9 cellular contexts compared by ENCODE assay signal in the genomic region with DNA sequence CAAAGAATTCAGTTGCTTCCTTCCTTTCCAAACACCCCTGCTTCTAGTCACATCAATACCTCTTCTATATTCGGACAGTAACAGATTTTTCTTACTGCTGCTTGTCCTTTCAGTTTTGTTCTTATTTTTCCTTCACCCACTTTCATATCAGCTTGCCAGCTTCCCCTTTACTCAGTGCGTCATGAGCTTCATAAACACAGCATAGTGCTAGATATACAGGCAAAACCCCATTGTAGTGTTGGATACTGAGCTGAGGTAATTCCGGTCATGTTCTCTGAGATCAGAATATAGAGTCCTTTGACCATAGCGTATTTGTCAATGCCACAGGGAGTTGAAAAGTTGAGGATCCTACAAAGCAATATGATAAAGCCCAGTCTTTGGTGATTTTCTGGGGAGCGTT. TPM values are rescaled to one million over a fixed set of nuclear protein-coding genes. Genes with fewer than 3 reads are reported as not detected.
DNase-seq lines count a peak whose midpoint lies in the region; ATAC-seq and TF ChIP-seq lines count a peak whose summit lies in the region.
"Had no signal": no experiment of that assay in that cellular context is flagged by ENCODE, and none has a peak within 500 bp of the region (broad histone marks: within the 10 kb centered on the region; RNA-seq: fewer than 3 reads in every experiment).

No MANE protein-coding gene starts in this region.

- no TSS peak for BruUV-seq in MCF 10A (replicated peaks; lab: Mats Ljungman, UMichigan)

- no peak for TF ChIP-seq POLR2A in thyroid gland (IDR thresholded peaks at IDR 0.05)

- peaks cover 50 to 89% (median 81%) of the 10 kb centered on the region in 11 experiments; a peak in 21 of 22 replicates for H4K20me1 ChIP-seq in BLaER1 treated with 17β-estradiol and CSF1 and Interleukin-3, amounts not matched to agents 10 nM and 100 nM

- H3K4me3 ChIP-seq in BLaER1 treated with 17β-estradiol and CSF1 and Interleukin-3, amounts not matched to agents 10 nM and 100 nM, result peak overlapping the region in 3 of 10 experiments; percentile 19 to 86 (median 80); a peak in 5 of 20 replicates
- H3K4me3 ChIP-seq in thyroid gland (replicated peaks in 1 of 3), result no peak overlapping the region

- H3K4me1 Mint-ChIP-seq in MCF 10A (ENCODE audit: insufficient read depth, unreplicated experiment), result peaks cover 34% of the 10 kb centered on the region

- H3K27ac ChIP-seq in BLaER1 treated with 17β-estradiol and CSF1 and Interleukin-3, amounts not matched to agents 10 nM and 100 nM, result peak overlapping the region in 6 of 11 experiments; percentile 1 to 56 (median 22); a peak in 8 of 22 replicates
- no peak overlapping the region for H3K27ac ChIP-seq in thyroid gland

- H3K27me3 Mint-ChIP-seq in MCF 10A (ENCODE audit: insufficient read depth, unreplicated experiment), result no peaks in the 10 kb centered on the region
- H3K27me3 Mint-ChIP-seq: activated naive CD8-positive, alpha-beta T cell treated with anti-CD3 and anti-CD28 coated beads, Interleukin-2, amount 10 ng/mL, durations not matched to agents 7 days and 5 days had no signal

- H3K4me3 Mint-ChIP-seq in MCF 10A (ENCODE audit: unreplicated experiment), result no peak overlapping the region
- H3K4me3 Mint-ChIP-seq: activated naive CD8-positive, alpha-beta T cell treated with anti-CD3 and anti-CD28 coated beads, Interleukin-2, amount 10 ng/mL, durations not matched to agents 7 days and 5 days had no signal

- peak overlapping the region in 4 of 11 experiments; percentile 9 to 93 (median 32); a peak in 4 of 22 replicates for H3K9ac ChIP-seq in BLaER1 treated with 17β-estradiol and CSF1 and Interleukin-3, amounts not matched to agents 10 nM and 100 nM

- peak overlapping the region; percentile 88 to 99 (median 95) for H3K4me2 ChIP-seq in BLaER1 treated with 17β-estradiol and CSF1 and Interleukin-3, amounts not matched to agents 10 nM and 100 nM

- H3K9me3 Mint-ChIP-seq in MCF 10A (ENCODE audit: unreplicated experiment), result no peaks in the 10 kb centered on the region
- H3K9me3 Mint-ChIP-seq: activated naive CD8-positive, alpha-beta T cell treated with anti-CD3 and anti-CD28 coated beads, Interleukin-2, amount 10 ng/mL, durations not matched to agents 7 days and 5 days had no signal

- H3K36me3 Mint-ChIP-seq in MCF 10A (ENCODE audit: insufficient read depth, unreplicated experiment), result peaks cover 14% of the 10 kb centered on the region
- H3K36me3 Mint-ChIP-seq: activated naive CD8-positive, alpha-beta T cell treated with anti-CD3 and anti-CD28 coated beads, Interleukin-2, amount 10 ng/mL, durations not matched to agents 7 days and 5 days had no signal

- H3K27me3 ChIP-seq in BLaER1 treated with 17β-estradiol and CSF1 and Interleukin-3, amounts not matched to agents 10 nM and 100 nM, result no peaks in the 10 kb centered on the region
- H3K27me3 ChIP-seq in thyroid gland, result no peaks in the 10 kb centered on the region

- H3K9me3 ChIP-seq in BLaER1 treated with 17β-estradiol and CSF1 and Interleukin-3, amounts not matched to agents 10 nM and 100 nM (replicated peaks in 1 of 11), result no peaks in the 10 kb centered on the region
- H3K9me3 ChIP-seq in thyroid gland, result no peaks in the 10 kb centered on the region

- intact Hi-C loops in thyroid gland (cut with DNase I) (loop anchor here (5.0 to 10.0 kb wide), 3 partner anchors 84 to 346 kb away; partner anchors contain the start of genes ING5 and STK25), MCF 10A (cut with micrococcal nuclease) (loop anchor here (10.0 kb wide), 1 partner anchor 276 kb away; the partner anchor contains the start of genes ATG4B and THAP4)

- POLR2A ChIA-PET in MCF 10A (lab: Yijun Ruan, JAX), result interaction anchor here (1.2 to 1.6 kb wide), 2 partner anchors 33 to 44 kb away, joined by 5 to 8 read pairs; no protein-coding TSS in a partner anchor

- TF ChIP-seq CTCF in thyroid gland (IDR thresholded peaks at IDR 0.05) (no peak), MCF 10A (IDR thresholded peaks at IDR 0.05; ENCODE audit: unreplicated experiment) (no peak)

- DNase-seq in NAMALWA (ENCODE audit: low spot score) (peak; percentile 76), germinal center (ENCODE audit: low spot score) (peak; percentile 62), NCI-H1417 (lab: John Stamatoyannopoulos, UW) (no peak), activated gamma-delta T cell (lab: John Stamatoyannopoulos, UW) (no peak), thyroid gland (no peak), MCF 10A (ENCODE audit: unreplicated experiment) (no peak)
- DNase-seq: activated naive CD8-positive, alpha-beta T cell treated with anti-CD3 and anti-CD28 coated beads, Interleukin-2, amount 10 ng/mL, durations not matched to agents 7 days and 5 days had no signal

- peaks cover 26 to 43% (median 35%) of the 10 kb centered on the region in 10 experiments for H3K4me1 ChIP-seq in BLaER1 treated with 17β-estradiol and CSF1 and Interleukin-3, amounts not matched to agents 10 nM and 100 nM
- peaks cover 11 to 21% of the 10 kb centered on the region in 2 donors for H3K4me1 ChIP-seq in thyroid gland

- CTCF ChIA-PET in MCF 10A (lab: Yijun Ruan, JAX), result interaction anchor here (0.7 to 0.9 kb wide), 2 partner anchors 33 to 63 kb away, joined by 3 read pairs; no protein-coding TSS in a partner anchor

- peak; percentile 46 for ATAC-seq in GM19395 (IDR thresholded peaks at IDR 0.05; ENCODE audit: unreplicated experiment)

- no peak overlapping the region for H3K27ac Mint-ChIP-seq in MCF 10A (ENCODE audit: low read depth, unreplicated experiment)
- H3K27ac Mint-ChIP-seq: activated naive CD8-positive, alpha-beta T cell treated with anti-CD3 and anti-CD28 coated beads, Interleukin-2, amount 10 ng/mL, durations not matched to agents 7 days and 5 days had no signal

- H3K36me3 ChIP-seq in BLaER1 treated with 17β-estradiol and CSF1 and Interleukin-3, amounts not matched to agents 10 nM and 100 nM, result peaks cover 15 to 26% (median 20%) of the 10 kb centered on the region in 11 experiments
- H3K36me3 ChIP-seq in thyroid gland, result peaks cover 0 to 3% of the 10 kb centered on the region in 2 donors

- 81 to 91% methylated on average over 5 of the region's 5 CpGs for WGBS in thyroid gland, 2 donors

RNA-seq across cellular contexts. Expression of gene FARP2, which starts 2.4 kb away (rescaled TPM):
- 10 to 100 TPM; 16.9 to 24.1 (median 20.3) TPM for total RNA-seq in thyroid gland
- total RNA-seq in MCF 10A (2022), result 31.7 and 32.6 TPM in 2 replicates

RNA-seq across cellular contexts. Expression of gene SEPTIN2, which starts 42.7 kb away (rescaled TPM):
- total RNA-seq in thyroid gland, result 100 to 1,000 TPM; 340 to 417 (median 365) TPM
- total RNA-seq in MCF 10A (2022), result 254 and 271 TPM in 2 replicates

RNA-seq across cellular contexts. Expression of gene HDLBP, which starts 43.0 kb away (rescaled TPM):
- total RNA-seq in thyroid gland (100 to 1,000 TPM; 303 to 490 (median 435) TPM), MCF 10A (2022) (670 and 743 TPM in 2 replicates)

Comparison
In these comparisons a context has a peak if more than half of its experiments do, and no peak if none do; other contexts are left out.
1. H3K27ac ChIP-seq: peak in BLaER1 treated with 17β-estradiol and CSF1 and Interleukin-3, amounts not matched to agents 10 nM and 100 nM (6 of 11); none in thyroid gland (0 of 3).
2. DNase-seq: peak in NAMALWA (single experiment) and germinal center (single experiment); none in NCI-H1417 (0 of 3), activated gamma-delta T cell (single experiment), thyroid gland (0 of 2) and MCF 10A (single experiment).